Comparison of ENCODE assay signal across 12 cellular contexts in genomic region chr1:226438007-226438406, GRCh38. TPM values are rescaled to one million over a fixed set of nuclear protein-coding genes. Genes with fewer than 3 reads are reported as not detected.
DNase-seq lines count a peak whose midpoint lies in the region; ATAC-seq, FAIRE-seq and TF ChIP-seq lines count a peak whose summit lies in the region.
"Had no signal": no experiment of that assay in that cellular context is flagged by ENCODE, and none has a peak within 500 bp of the region (broad histone marks: within the 10 kb centered on the region; RNA-seq: fewer than 3 reads in every experiment).

No MANE protein-coding gene starts in this region.

- H3K4me1 ChIP-seq in SK-N-SH (ENCODE audit: control insufficient read depth in 1 of 2, insufficient read depth in 2 of 2, low read depth in 1 of 2, low read length in 1 of 2) (no peaks in the 10 kb centered on the region; a peak in 1 of 4 replicates), small intestine (ENCODE audit: control insufficient read depth in 2 of 2, insufficient read depth in 1 of 2, low read depth in 1 of 2, low read length in 1 of 2) (no peaks in the 10 kb centered on the region), pancreas (no peaks in the 10 kb centered on the region)

- no peak overlapping the region for H2AFZ ChIP-seq in SK-N-SH (ENCODE audit: low read depth)

- FAIRE-seq in small intestine (lab: Jason Lieb, UNC), result no peak
- FAIRE-seq in pancreas (lab: Jason Lieb, UNC), result no peak

- H3K4me3 Mint-ChIP-seq in chondrocyte (ENCODE audit: unreplicated experiment), result no peak overlapping the region
- H3K4me3 Mint-ChIP-seq: central memory CD8-positive, alpha-beta T cell; T-helper 17 cell had no signal

- 14% methylated on average over 2 of the region's 2 CpGs for WGBS in SK-N-SH (ENCODE audit: low lambda C conversion rate)
- 49 to 72% (median 50%) methylated on average over 2 of the region's 2 CpGs for WGBS in small intestine, 3 donors
- 38 to 45% methylated on average over 2 of the region's 2 CpGs for WGBS in pancreas, 2 donors

- peaks cover 9% of the 10 kb centered on the region for H3K9me3 Mint-ChIP-seq in chondrocyte (ENCODE audit: low read depth)
- H3K9me3 Mint-ChIP-seq: central memory CD8-positive, alpha-beta T cell had no signal

- intact Hi-C loops in pancreas (cut with DNase I), result no loop called here

- H3K4me1 Mint-ChIP-seq in chondrocyte (ENCODE audit: low read depth), result no peaks in the 10 kb centered on the region
- H3K4me1 Mint-ChIP-seq: central memory CD8-positive, alpha-beta T cell; T-helper 17 cell had no signal

- CTCF ChIA-PET in SK-N-SH (lab: Yijun Ruan, JAX), result interaction anchor here (0.7 to 4.0 kb wide), 3 partner anchors 14 to 339 kb away, joined by 3 to 17 read pairs (median 3); no protein-coding TSS in a partner anchor

- ATAC-seq in SK-N-SH treated with all-trans-retinoic acid at 6 μM for 48 hours (no peak), HG02763 (IDR thresholded peaks at IDR 0.05; ENCODE audit: unreplicated experiment) (no peak), pancreas (no peak)
- ATAC-seq: mucosa of descending colon, T-helper 17 cell had no signal

- H3K9me3 ChIP-seq in SK-N-SH (no peaks in the 10 kb centered on the region), small intestine (ENCODE audit: control insufficient read depth, low read depth) (no peaks in the 10 kb centered on the region), pancreas (no peaks in the 10 kb centered on the region)
- H3K9me3 ChIP-seq: mucosa of descending colon had no signal

- no peaks in the 10 kb centered on the region for H3K79me2 ChIP-seq in SK-N-SH (ENCODE audit: insufficient read depth)

- H3K9me2 ChIP-seq in SK-N-SH, result no peaks in the 10 kb centered on the region

- TF ChIP-seq RAD21 in SK-N-SH (IDR thresholded peaks at IDR 0.05; ENCODE audit: low read length), result no peak

- H3K36me3 ChIP-seq in SK-N-SH (replicated peaks in 1 of 2; ENCODE audit: control insufficient read depth in 1 of 2, insufficient read depth in 2 of 2, low read length in 1 of 2), result no peaks in the 10 kb centered on the region
- no peaks in the 10 kb centered on the region for H3K36me3 ChIP-seq in small intestine (ENCODE audit: control insufficient read depth in 2 of 2, insufficient read depth in 2 of 2, low read length in 2 of 2)
- no peaks in the 10 kb centered on the region for H3K36me3 ChIP-seq in pancreas

- TF ChIP-seq EP300 in SK-N-SH (IDR thresholded peaks at IDR 0.05; ENCODE audit: borderline replicate concordance in 1 of 2, low read depth in 1 of 2, low read length in 1 of 2), result no peak

- TF ChIP-seq CTCF in SK-N-SH (IDR thresholded peaks at IDR 0.05) (peak; percentile 28; the same call in 1 of the 2 replicates), chondrocyte (IDR thresholded peaks at IDR 0.05) (peak; percentile 57), pancreas (IDR thresholded peaks at IDR 0.05) (no peak)

- POLR2A ChIA-PET in SK-N-SH (lab: Yijun Ruan, JAX), result no interaction called here

- H3K27me3 ChIP-seq in SK-N-SH (ENCODE audit: insufficient read depth), result no peaks in the 10 kb centered on the region; the same call in 1 of the 2 replicates
- no peaks in the 10 kb centered on the region for H3K27me3 ChIP-seq in small intestine (ENCODE audit: control insufficient read depth in 2 of 2, insufficient read depth in 2 of 2, low read length in 2 of 2)
- H3K27me3 ChIP-seq in pancreas, result no peaks in the 10 kb centered on the region

- no peaks in the 10 kb centered on the region for H3F3A ChIP-seq in SK-N-SH (replicated peaks; ENCODE audit: insufficient read depth)

- H3K36me3 Mint-ChIP-seq in chondrocyte (ENCODE audit: low read depth), result peaks cover 2% of the 10 kb centered on the region

- no peak overlapping the region for H3K27ac ChIP-seq in SK-N-SH (ENCODE audit: low read depth in 2 of 2, low read length in 1 of 2)
- H3K27ac ChIP-seq in small intestine (ENCODE audit: low read depth in 1 of 2, low read length in 1 of 2), result no peak overlapping the region
- H3K27ac ChIP-seq in pancreas, result no peak overlapping the region

- H3K27me3 Mint-ChIP-seq in chondrocyte (ENCODE audit: low read depth), result peaks cover 43% of the 10 kb centered on the region
- H3K27me3 Mint-ChIP-seq: central memory CD8-positive, alpha-beta T cell had no signal

- DNase-seq in SK-N-SH (no peak), NCI-H1694 treated with DMSO at 0.1 percent for 48 hours (lab: John Stamatoyannopoulos, UW) (peak; percentile 38), chondrocyte (ENCODE audit: low spot score) (no peak), small intestine (peak; percentile 18), CD1c-positive myeloid dendritic cell (ENCODE audit: extremely low spot score) (no peak), pancreas (no peak)
- DNase-seq: activated CD8-positive, alpha-beta memory T cell treated with anti-CD3 and anti-CD28 coated beads, Interleukin-2, amount 50 U/mL, for 48 hours; mucosa of descending colon; T-helper 17 cell had no signal

- H3K9ac ChIP-seq in SK-N-SH, result no peak overlapping the region

- H4K20me1 ChIP-seq in SK-N-SH (ENCODE audit: insufficient read depth), result no peaks in the 10 kb centered on the region

- H3K4me2 ChIP-seq in SK-N-SH, result no peak overlapping the region

- no peak overlapping the region for H3K27ac Mint-ChIP-seq in chondrocyte (ENCODE audit: unreplicated experiment)
- H3K27ac Mint-ChIP-seq: T-helper 17 cell had no signal

- H3K4me3 ChIP-seq in SK-N-SH (ENCODE audit: low read depth in 2 of 2, low read length in 1 of 2) (no peak overlapping the region), small intestine (ENCODE audit: low read depth in 1 of 2, low read length in 2 of 2) (no peak overlapping the region), pancreas (no peak overlapping the region)
- H3K4me3 ChIP-seq: mucosa of descending colon had no signal

TF ChIP-seq in SK-N-SH, 30 proteins besides CTCF, POLR2A, EP300 and RAD21 (continues in another document):
- TF ChIP-seq TCF12 (IDR thresholded peaks at IDR 0.05) (no peak), REST (IDR thresholded peaks at IDR 0.05; ENCODE audit: low read depth, low read length) (no peak), FOXJ3 (CRISPR knock-in tag; IDR thresholded peaks at IDR 0.05) (no peak), MEF2A (IDR thresholded peaks at IDR 0.05; ENCODE audit: borderline replicate concordance, low read depth) (no peak), EZH2phosphoT487 (IDR thresholded peaks at IDR 0.05; ENCODE audit: borderline replicate concordance, low read depth) (no peak)

TF ChIP-seq in SK-N-SH treated with all-trans-retinoic acid at 6 μM for 48 hours, 23 proteins besides CTCF, POLR2A, EP300 and RAD21 (continues in another document):
- TF ChIP-seq PATZ1 (CRISPR knock-in tag; IDR thresholded peaks at IDR 0.05; ENCODE audit: borderline replicate concordance), result no peak
- TF ChIP-seq PPARA (CRISPR knock-in tag; IDR thresholded peaks at IDR 0.05; ENCODE audit: borderline replicate concordance), result no peak
- TF ChIP-seq ESRRG (CRISPR knock-in tag; IDR thresholded peaks at IDR 0.05), result no peak
- TF ChIP-seq CSRNP3 (CRISPR knock-in tag; IDR thresholded peaks at IDR 0.05), result no peak
- no peak for TF ChIP-seq ZC3H10 (CRISPR knock-in tag; IDR thresholded peaks at IDR 0.05)
- TF ChIP-seq ZFP30 (CRISPR knock-in tag; IDR thresholded peaks at IDR 0.05), result no peak
- TF ChIP-seq BACH2 (CRISPR knock-in tag; IDR thresholded peaks at IDR 0.05; ENCODE audit: borderline replicate concordance), result no peak

RNA-seq across cellular contexts. Expression of gene PARP1, which starts 30.1 kb away (rescaled TPM):
- polyA plus RNA-seq in SK-N-SH (2012; rRNA removed), result 187 and 239 TPM in 2 replicates
- 134 and 183 TPM in 2 replicates for polyA plus RNA-seq in SK-N-SH (2012; cell fraction: cytosol; rRNA removed)
- 167 and 228 TPM in 2 replicates for polyA plus RNA-seq in SK-N-SH (2012; cell fraction: nucleus; rRNA removed)
- 43.9 to 77.5 TPM (median 48.6 TPM) in 3 replicates for total RNA-seq in chondrocyte
- polyA plus RNA-seq in small intestine, result 10 to 100 TPM; 17.4 to 46.5 (median 23.8) TPM
- 10 to 100 TPM; 40.7 to 69.4 (median 52.5) TPM for total RNA-seq in pancreas
- polyA plus RNA-seq in pancreas, result 10 to 100 TPM; 16.8 to 23.8 TPM

Comparison
In these comparisons a context has a peak if more than half of its experiments do, and no peak if none do; other contexts are left out.
1. DNase-seq: peak in NCI-H1694 treated with DMSO at 0.1 percent for 48 hours (single experiment) and small intestine (single experiment); none in SK-N-SH (single experiment), chondrocyte (single experiment), CD1c-positive myeloid dendritic cell (single experiment) and pancreas (0 of 6).
2. CTCF ChIP-seq: peak in SK-N-SH (single experiment) and chondrocyte (single experiment); none in pancreas (0 of 4).